Comparison of ENCODE assay signal across 8 cellular contexts in genomic region chr5:90264930-90265857, GRCh38.
A peak's percentile ranks its signal among the peaks of the same experiment; 100 is the strongest.
DNase-seq lines count a peak whose midpoint lies in the region; ATAC-seq lines count a peak whose summit lies in the region.

No MANE protein-coding gene starts in this region.

- H3K4me3 ChIP-seq in mesendoderm (ENCODE audit: low read length): no peak overlapping the region

- H3K4ac ChIP-seq in mesendoderm (ENCODE audit: low read depth, low read length): no peak overlapping the region

- no peak overlapping the region for H4K8ac ChIP-seq in mesendoderm (ENCODE audit: low read depth, low read length)

- H3K27me3 Mint-ChIP-seq in effector memory CD8-positive, alpha-beta T cell: peaks cover 0 to 5% of the 10 kb centered on the region in 2 donors

- H3K27ac ChIP-seq in mesendoderm (ENCODE audit: low read depth, low read length): no peak overlapping the region

- intact Hi-C loops in Right ventricle myocardium superior (cut with DNase I): loop anchor here (10.0 kb wide), 1 partner anchor 1530 kb away; no protein-coding TSS in a partner anchor
- intact Hi-C loops in Right ventricle myocardium inferior (cut with DNase I): loop anchor here (5.0 kb wide), 1 partner anchor 1538 kb away; no protein-coding TSS in a partner anchor

- no peaks in the 10 kb centered on the region for H3K79me1 ChIP-seq in mesendoderm (ENCODE audit: low read length)

- no CpG with 5 or more reads among the region's 9 CpGs for WGBS in mesendoderm (ENCODE audit: extremely low coverage, insufficient coverage, low lambda C conversion rate)

- no peak overlapping the region for H2BK15ac ChIP-seq in mesendoderm (replicated peaks; ENCODE audit: low read depth)

- no peaks in the 10 kb centered on the region for H3K27me3 ChIP-seq in mesendoderm (ENCODE audit: insufficient read depth, low read length, poor library complexity)

- H3K9me3 Mint-ChIP-seq in effector memory CD8-positive, alpha-beta T cell: no peaks in the 10 kb centered on the region

- no peak overlapping the region for H3K18ac ChIP-seq in mesendoderm (ENCODE audit: low read length)

- no peaks in the 10 kb centered on the region for H3K4me1 ChIP-seq in mesendoderm (ENCODE audit: control insufficient read depth, low read depth, low read length)

- H3K23ac ChIP-seq in mesendoderm (ENCODE audit: low read length): no peak overlapping the region

- no peak overlapping the region for H2AK5ac ChIP-seq in mesendoderm (ENCODE audit: low read length)

- no peak overlapping the region for H2BK120ac ChIP-seq in mesendoderm (ENCODE audit: low read depth, low read length)

- no peak overlapping the region for H3K56ac ChIP-seq in mesendoderm (ENCODE audit: low read length)

- no peak overlapping the region for H4K5ac ChIP-seq in mesendoderm (ENCODE audit: low read length)

- peak; percentile 55 for DNase-seq in Right ventricle myocardium superior
- no peak for DNase-seq in Right ventricle myocardium inferior (ENCODE audit: missing footprints)
- peak; percentile 35 for DNase-seq in NCI-H226
- DNase-seq in activated CD4-positive, alpha-beta T cell treated with anti-CD3 and anti-CD28 coated beads for 48 hours: peak; percentile 61
- DNase-seq in effector memory CD8-positive, alpha-beta T cell: peak; percentile 6 to 24 (median 21)
- peak; percentile 69 for DNase-seq in mesendoderm
- peak; percentile 3 for DNase-seq in stimulated activated CD8-positive, alpha-beta memory T cell treated with anti-CD3 and anti-CD28 coated beads, Interleukin-7, amount 100 ng/mL, for 24 hours (ENCODE audit: low read depth)

- no peaks in the 10 kb centered on the region for H3K36me3 ChIP-seq in mesendoderm (ENCODE audit: control insufficient read depth, insufficient read depth, low read length)

- no peak overlapping the region for H3K4me3 Mint-ChIP-seq in effector memory CD8-positive, alpha-beta T cell

- H2BK5ac ChIP-seq in mesendoderm (ENCODE audit: low read length): no peak overlapping the region

- no peak overlapping the region for H3K4me2 ChIP-seq in mesendoderm (ENCODE audit: low read length)

- ATAC-seq in Right ventricle myocardium superior (ENCODE audit: poor library complexity): peak; percentile 68
- ATAC-seq in Right ventricle myocardium inferior: no peak
- ATAC-seq in HG03039 (IDR thresholded peaks at IDR 0.05; ENCODE audit: unreplicated experiment): peak; percentile 75
- no peak for ATAC-seq in effector memory CD8-positive, alpha-beta T cell (replicated peaks)

- H3K9ac ChIP-seq in mesendoderm (ENCODE audit: low read length): no peak overlapping the region

- no peak overlapping the region for H3K27ac Mint-ChIP-seq in effector memory CD8-positive, alpha-beta T cell

- no peaks in the 10 kb centered on the region for H3K36me3 Mint-ChIP-seq in effector memory CD8-positive, alpha-beta T cell (ENCODE audit: insufficient read depth)

- H3K4me1 Mint-ChIP-seq in effector memory CD8-positive, alpha-beta T cell (ENCODE audit: low read depth in 2 of 2): no peaks in the 10 kb centered on the region

- H3K79me2 ChIP-seq in mesendoderm (ENCODE audit: control insufficient read depth, insufficient read depth, low read length): no peaks in the 10 kb centered on the region

Comparison
In these comparisons a context has a peak if more than half of its experiments do, and no peak if none do; other contexts are left out.
1. ATAC-seq: peak in Right ventricle myocardium superior (single experiment) and HG03039 (single experiment); none in Right ventricle myocardium inferior (single experiment) and effector memory CD8-positive, alpha-beta T cell (single experiment).